8 cellular contexts compared by ENCODE assay signal in genomic region chr3:172201136-172201989, GRCh38.
DNase-seq lines count a peak whose midpoint lies in the region; FAIRE-seq and TF ChIP-seq lines count a peak whose summit lies in the region.

No MANE protein-coding gene starts in this region.

- H4K8ac ChIP-seq in neuronal stem cell (ENCODE audit: low read depth, low read length) = no peak overlapping the region

- peaks cover 10 to 40% of the 10 kb centered on the region in 2 donors for H3K4me1 ChIP-seq in neuronal stem cell (ENCODE audit: control insufficient read depth in 2 of 2, insufficient read depth in 1 of 2, low read depth in 1 of 2, low read length in 2 of 2)

- TF ChIP-seq POLR2A in H54 (IDR thresholded peaks at IDR 0.05; ENCODE audit: low read depth, low read length) = no peak

- H3K9me3 Mint-ChIP-seq in endothelial cell (ENCODE audit: unreplicated experiment) = no peaks in the 10 kb centered on the region

- no peak overlapping the region for H2BK15ac ChIP-seq in neuronal stem cell (ENCODE audit: low read length)

- peaks cover 24% of the 10 kb centered on the region for H3K36me3 Mint-ChIP-seq in endothelial cell (ENCODE audit: low read depth, unreplicated experiment)

- H3K36me3 ChIP-seq in neuronal stem cell (replicated peaks in 1 of 2; ENCODE audit: control insufficient read depth in 2 of 2, insufficient read depth in 2 of 2, low read length in 2 of 2) = peaks cover 0 to 6% of the 10 kb centered on the region in 2 donors

- H3K27ac Mint-ChIP-seq in endothelial cell (ENCODE audit: unreplicated experiment) = peak overlapping the region; percentile 61

- no peaks in the 10 kb centered on the region for H3K27me3 ChIP-seq in neuronal stem cell (ENCODE audit: control insufficient read depth in 3 of 3, insufficient read depth in 3 of 3, low read depth in 1 of 3, low read length in 3 of 3)

- no CpG with 5 or more reads among the region's 12 CpGs for WGBS in neuronal stem cell (ENCODE audit: extremely low coverage in 2 of 2, insufficient read length in 2 of 2, insufficient replicate concordance in 1 of 2), 2 donors

- no peak overlapping the region for H2AK5ac ChIP-seq in neuronal stem cell (ENCODE audit: low read depth, low read length)

- H2BK5ac ChIP-seq in neuronal stem cell (ENCODE audit: low read length) = no peak overlapping the region

- no peak overlapping the region for H3K4me3 Mint-ChIP-seq in endothelial cell (ENCODE audit: unreplicated experiment)

- H3K27me3 Mint-ChIP-seq in endothelial cell (ENCODE audit: unreplicated experiment) = peaks cover 3% of the 10 kb centered on the region

- H3K14ac ChIP-seq in neuronal stem cell (ENCODE audit: low read length) = no peak overlapping the region

- H3K9me3 ChIP-seq in neuronal stem cell (replicated peaks in 1 of 2; ENCODE audit: control insufficient read depth in 2 of 2, insufficient read depth in 1 of 2, low read depth in 1 of 2, low read length in 2 of 2) = peaks cover 1 to 4% of the 10 kb centered on the region in 2 donors

- H3K4me2 ChIP-seq in neuronal stem cell (ENCODE audit: insufficient read depth, low read length, poor library complexity, severe bottlenecking) = no peak overlapping the region

- no peak overlapping the region for H2BK12ac ChIP-seq in neuronal stem cell (ENCODE audit: low read length)

- no peak overlapping the region for H4K91ac ChIP-seq in neuronal stem cell (ENCODE audit: low read depth, low read length, poor library complexity)

- H3K27ac ChIP-seq in neuronal stem cell (replicated peaks; ENCODE audit: low read length) = no peak overlapping the region

- H3K18ac ChIP-seq in neuronal stem cell (ENCODE audit: low read length) = no peak overlapping the region

- H2AFZ ChIP-seq in neuronal stem cell (ENCODE audit: low read length) = no peak overlapping the region

- peak in 10 of 14 donors; percentile 3 to 61 (median 16) for DNase-seq in C1 segment of cervical spinal cord (lab: John Stamatoyannopoulos, UW)
- DNase-seq in NCI-H446 treated with DMSO at 0.1 percent for 48 hours (lab: John Stamatoyannopoulos, UW) = peak; percentile 88
- no peak for DNase-seq in endothelial cell (ENCODE audit: low spot score)
- peak; percentile 97 for DNase-seq in myocyte (ENCODE audit: low read depth)
- DNase-seq in activated CD4-positive, alpha-beta T cell treated with anti-CD3 and anti-CD28 coated beads for 1 hour = no peak
- DNase-seq in NCI-H82 treated with DMSO at 0.1 percent for 48 hours (lab: John Stamatoyannopoulos, UW; ENCODE audit: unreplicated experiment) = no peak
- no peak for DNase-seq in neuronal stem cell (ENCODE audit: low spot score)
- no peak for DNase-seq in H54 (ENCODE audit: insufficient read length, low spot score)

- H3K79me1 ChIP-seq in neuronal stem cell (ENCODE audit: low read depth, low read length) = no peaks in the 10 kb centered on the region

- H3K23ac ChIP-seq in neuronal stem cell (ENCODE audit: low read depth, low read length, poor library complexity) = no peak overlapping the region

- H2BK120ac ChIP-seq in neuronal stem cell (ENCODE audit: low read depth, low read length) = no peak overlapping the region

- H3K4me3 ChIP-seq in neuronal stem cell (ENCODE audit: low read length in 2 of 2) = no peak overlapping the region

- TF ChIP-seq CTCF in endothelial cell (IDR thresholded peaks at IDR 0.05; ENCODE audit: unreplicated experiment) = no peak

- no peak overlapping the region for H3K4ac ChIP-seq in neuronal stem cell (ENCODE audit: low read length)

- no peak for FAIRE-seq in H54 (lab: Jason Lieb, UNC)

- H3K4me1 Mint-ChIP-seq in endothelial cell (ENCODE audit: unreplicated experiment) = peaks cover 50% of the 10 kb centered on the region

- no peak overlapping the region for H3K9ac ChIP-seq in neuronal stem cell (ENCODE audit: low read depth, low read length, poor library complexity)

Comparison
In these comparisons a context has a peak if more than half of its experiments do, and no peak if none do; other contexts are left out.
1. DNase-seq: peak in C1 segment of cervical spinal cord (10 of 14), NCI-H446 treated with DMSO at 0.1 percent for 48 hours (single experiment) and myocyte (single experiment); none in endothelial cell (single experiment), activated CD4-positive, alpha-beta T cell treated with anti-CD3 and anti-CD28 coated beads for 1 hour (single experiment), NCI-H82 treated with DMSO at 0.1 percent for 48 hours (single experiment), neuronal stem cell (single experiment) and H54 (single experiment).